Comparison of ENCODE assay signal across 1 cellular context in genomic region chr1:203442821-203443220, GRCh38.
TF ChIP-seq lines count a peak whose summit lies in the region.

No MANE protein-coding gene starts in this region.

TF ChIP-seq in GM23338, 12 proteins besides CTCF, POLR2A, EP300 and RAD21 (continued from another document):
- TF ChIP-seq REST (IDR thresholded peaks at IDR 0.05; ENCODE audit: unreplicated experiment) (no peak), EZH2phosphoT487 (IDR thresholded peaks at IDR 0.05; ENCODE audit: unreplicated experiment) (no peak), POLR2AphosphoS5 (IDR thresholded peaks at IDR 0.05; ENCODE audit: low read depth) (no peak), EZH2 (IDR thresholded peaks at IDR 0.05; ENCODE audit: low read depth, unreplicated experiment) (no peak), NANOG (IDR thresholded peaks at IDR 0.05; ENCODE audit: borderline replicate concordance) (no peak), JUNB (IDR thresholded peaks at IDR 0.05; ENCODE audit: unreplicated experiment) (no peak)
TF ChIP-seq in GM23338: peak in this region for 0.
